1 cellular context compared by ENCODE assay signal in genomic region chr15:38696790-38697495, GRCh38.
TF ChIP-seq lines count a peak whose summit lies in the region.

No MANE protein-coding gene starts in this region.

TF ChIP-seq in GM12878, 131 proteins besides CTCF, POLR2A, EP300 and RAD21 (continued from another document):
- no peak for TF ChIP-seq USF1 (IDR thresholded peaks at IDR 0.05; ENCODE audit: borderline replicate concordance, extremely low read length, insufficient read depth, low read depth, low read length)
- no peak for TF ChIP-seq MYB (IDR thresholded peaks at IDR 0.05; ENCODE audit: borderline replicate concordance, low read depth, low read length)
- no peak for TF ChIP-seq TARDBP (IDR thresholded peaks at IDR 0.05; ENCODE audit: borderline replicate concordance)
